In the genomic region with DNA sequence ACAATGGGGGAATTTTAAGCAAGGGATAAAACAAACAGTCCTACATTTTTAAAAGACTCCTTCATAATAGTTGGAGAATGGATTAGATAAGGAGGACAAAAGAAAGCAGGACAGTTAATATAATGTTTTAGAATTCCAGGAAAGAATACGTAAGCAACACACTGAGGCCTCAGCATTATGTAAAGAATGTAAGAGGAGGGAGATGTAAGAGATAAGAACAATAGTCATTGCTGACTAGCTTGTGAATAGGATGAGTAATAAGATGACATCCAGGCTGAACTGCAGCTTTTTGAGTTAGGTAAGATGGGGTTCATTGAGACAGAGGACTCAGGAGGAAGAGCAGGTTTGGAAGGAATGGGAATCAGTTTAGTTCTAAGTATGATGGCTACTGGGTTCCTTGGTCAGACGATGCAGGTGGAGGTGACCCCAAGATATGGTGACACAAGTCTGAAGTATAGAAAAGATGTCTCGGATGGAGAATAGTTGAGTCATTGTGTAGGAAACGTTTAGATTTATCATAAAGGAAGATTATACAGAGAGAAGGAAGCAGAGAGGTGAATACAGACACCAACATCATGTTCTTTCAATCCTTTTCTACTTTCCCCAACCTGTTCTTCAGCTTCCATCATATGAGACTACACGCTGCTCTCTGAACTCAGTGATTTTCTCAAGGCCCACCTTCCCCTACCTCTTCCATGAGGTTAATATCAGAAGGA, we compare ENCODE assay signal across 16 cellular contexts.
DNase-seq lines count a peak whose midpoint lies in the region; ATAC-seq, FAIRE-seq and TF ChIP-seq lines count a peak whose summit lies in the region.
"Had no signal": no experiment of that assay in that cellular context is flagged by ENCODE, and none has a peak within 500 bp of the region (broad histone marks: within the 10 kb centered on the region; RNA-seq: fewer than 3 reads in every experiment).

No MANE protein-coding gene starts in this region.

- no peak for ATAC-seq in stimulated activated naive B cell treated with anti-CD40 and anti-IgM and Interleukin-4, amounts not matched to agents 10 μg/mL and 1 μg/mL and 100 μg/mL, for 72 hours (replicated peaks)
- ATAC-seq: lower lobe of right lung; stimulated activated memory B cell treated with anti-CD40 and anti-IgM and Interleukin-4, amounts not matched to agents 10 μg/mL and 1 μg/mL and 100 μg/mL, for 72 hours had no signal

- H3K9me3 ChIP-seq in keratinocyte (ENCODE audit: control insufficient read depth, low read depth, low read length) = no peaks in the 10 kb centered on the region
- H3K9me3 ChIP-seq: lower lobe of right lung had no signal

- H3K4me2 ChIP-seq in keratinocyte (ENCODE audit: control insufficient read depth, extremely low read depth, insufficient read depth, low read depth, low read length) = peak overlapping the region; percentile 65
- H3K4me2 ChIP-seq: KMS-11 had no signal

- peak overlapping the region; percentile 48 for H3K27ac ChIP-seq in keratinocyte (ENCODE audit: control insufficient read depth, insufficient read depth, low read length)
- H3K27ac ChIP-seq: coronary artery, KMS-11, lower lobe of right lung had no signal

- H2AFZ ChIP-seq in keratinocyte (ENCODE audit: control insufficient read depth, low read length) = peak overlapping the region; percentile 40

- H3K79me2 ChIP-seq in keratinocyte (ENCODE audit: control insufficient read depth, insufficient read depth, low read length) = no peaks in the 10 kb centered on the region

- H3K27me3 Mint-ChIP-seq in stimulated activated naive B cell treated with anti-CD40 and anti-IgM and Interleukin-4, amounts not matched to agents 10 μg/mL and 1 μg/mL and 100 μg/mL, for 72 hours = no peaks in the 10 kb centered on the region
- H3K27me3 Mint-ChIP-seq: activated CD4-positive, alpha-beta memory T cell treated with anti-CD3 and anti-CD28 coated beads, Interleukin-2, amount 10 ng/mL, durations not matched to agents 7 days and 5 days; CD4-positive, CD25-positive, alpha-beta regulatory T cell; stimulated activated memory B cell treated with anti-CD40 and anti-IgM and Interleukin-4, amounts not matched to agents 10 μg/mL and 1 μg/mL and 100 μg/mL, for 72 hours had no signal

- H3K9me1 ChIP-seq in keratinocyte (ENCODE audit: control insufficient read depth, extremely low read depth, insufficient read depth, low read length) = no peaks in the 10 kb centered on the region

- no peaks in the 10 kb centered on the region for H4K20me1 ChIP-seq in keratinocyte (ENCODE audit: control insufficient read depth, extremely low read depth, insufficient read depth, low read length)

- peaks cover 15% of the 10 kb centered on the region for H3K4me1 ChIP-seq in keratinocyte (ENCODE audit: control insufficient read depth, extremely low read depth, insufficient read depth, low read length)
- H3K4me1 ChIP-seq: lower lobe of right lung had no signal

- DNase-seq in AG08395 (ENCODE audit: low spot score) (peak; percentile 70), HS-5 (ENCODE audit: low read depth) (peak; percentile 80), astrocyte of the hippocampus (ENCODE audit: low read depth, low spot score) (peak; percentile 40), keratinocyte (ENCODE audit: low read depth, low spot score) (peak; percentile 58), NCI-H2107 (lab: John Stamatoyannopoulos, UW) (no peak), Kasumi-1 (lab: John Stamatoyannopoulos, UW) (no peak), NCI-H2029 treated with DMSO at 0.1 percent for 48 hours (lab: John Stamatoyannopoulos, UW) (no peak)
- no peak for DNase-seq in stimulated activated naive B cell treated with anti-CD40 and anti-IgM and Interleukin-4, amounts not matched to agents 10 μg/mL and 1 μg/mL and 100 μg/mL, for 72 hours
- DNase-seq: activated CD4-positive, alpha-beta memory T cell treated with anti-CD3 and anti-CD28 coated beads, Interleukin-2, amount 10 ng/mL, durations not matched to agents 7 days and 5 days; activated naive CD4-positive, alpha-beta T cell treated with Interleukin-2 at 50 U/mL for 16 hours; CD4-positive, CD25-positive, alpha-beta regulatory T cell; lower lobe of right lung; stimulated activated CD4-positive, alpha-beta T cell treated with anti-CD3 and anti-CD28 coated beads, Interleukin-2, amount 100 ng/mL, for 24 hours had no signal

- H3K4me3 Mint-ChIP-seq in stimulated activated naive B cell treated with anti-CD40 and anti-IgM and Interleukin-4, amounts not matched to agents 10 μg/mL and 1 μg/mL and 100 μg/mL, for 72 hours = no peak overlapping the region
- H3K4me3 Mint-ChIP-seq: activated CD4-positive, alpha-beta memory T cell treated with anti-CD3 and anti-CD28 coated beads, Interleukin-2, amount 10 ng/mL, durations not matched to agents 7 days and 5 days; CD4-positive, CD25-positive, alpha-beta regulatory T cell; stimulated activated memory B cell treated with anti-CD40 and anti-IgM and Interleukin-4, amounts not matched to agents 10 μg/mL and 1 μg/mL and 100 μg/mL, for 72 hours had no signal

- no peak overlapping the region for H3K27ac Mint-ChIP-seq in stimulated activated naive B cell treated with anti-CD40 and anti-IgM and Interleukin-4, amounts not matched to agents 10 μg/mL and 1 μg/mL and 100 μg/mL, for 72 hours
- H3K27ac Mint-ChIP-seq: activated CD4-positive, alpha-beta memory T cell treated with anti-CD3 and anti-CD28 coated beads, Interleukin-2, amount 10 ng/mL, durations not matched to agents 7 days and 5 days; CD4-positive, CD25-positive, alpha-beta regulatory T cell; stimulated activated memory B cell treated with anti-CD40 and anti-IgM and Interleukin-4, amounts not matched to agents 10 μg/mL and 1 μg/mL and 100 μg/mL, for 72 hours had no signal

- no peak for TF ChIP-seq CTCF in keratinocyte (optimal IDR thresholded peaks at IDR 0.05 in 1 of 3, IDR thresholded peaks at IDR 0.05 in 1 of 3, conservative IDR thresholded peaks at IDR 0.05 in 1 of 3; ENCODE audit: extremely low read depth in 1 of 3, insufficient read depth in 2 of 3, low read length in 3 of 3)

- H3K4me1 Mint-ChIP-seq in stimulated activated naive B cell treated with anti-CD40 and anti-IgM and Interleukin-4, amounts not matched to agents 10 μg/mL and 1 μg/mL and 100 μg/mL, for 72 hours = peaks cover 2 to 9% of the 10 kb centered on the region in 2 donors
- H3K4me1 Mint-ChIP-seq: CD4-positive, CD25-positive, alpha-beta regulatory T cell; stimulated activated memory B cell treated with anti-CD40 and anti-IgM and Interleukin-4, amounts not matched to agents 10 μg/mL and 1 μg/mL and 100 μg/mL, for 72 hours had no signal

- H3K9me3 Mint-ChIP-seq in stimulated activated naive B cell treated with anti-CD40 and anti-IgM and Interleukin-4, amounts not matched to agents 10 μg/mL and 1 μg/mL and 100 μg/mL, for 72 hours = peaks cover 0 to 1% of the 10 kb centered on the region in 2 donors
- H3K9me3 Mint-ChIP-seq: activated CD4-positive, alpha-beta memory T cell treated with anti-CD3 and anti-CD28 coated beads, Interleukin-2, amount 10 ng/mL, durations not matched to agents 7 days and 5 days; stimulated activated memory B cell treated with anti-CD40 and anti-IgM and Interleukin-4, amounts not matched to agents 10 μg/mL and 1 μg/mL and 100 μg/mL, for 72 hours had no signal

- dilution Hi-C loops in keratinocyte (cut with MboI; ENCODE audit: extremely low pct_ligation_motif_present, low sequenced_read_pairs) = no loop called here

- no peak overlapping the region for H3K4me3 ChIP-seq in keratinocyte (ENCODE audit: control insufficient read depth in 2 of 3, extremely low read depth in 1 of 3, insufficient read depth in 2 of 3, low read depth in 1 of 3, low read length in 3 of 3)
- H3K4me3 ChIP-seq: coronary artery, lower lobe of right lung had no signal

- FAIRE-seq in keratinocyte (lab: Jason Lieb, UNC) = peak; percentile 86

- H3K36me3 Mint-ChIP-seq in stimulated activated naive B cell treated with anti-CD40 and anti-IgM and Interleukin-4, amounts not matched to agents 10 μg/mL and 1 μg/mL and 100 μg/mL, for 72 hours = peaks cover 15 to 21% of the 10 kb centered on the region in 2 donors

- H3K9ac ChIP-seq in keratinocyte (ENCODE audit: control insufficient read depth, extremely low read depth, insufficient read depth, low read length) = no peak overlapping the region
- H3K9ac ChIP-seq: KMS-11 had no signal

- H3K36me3 ChIP-seq in keratinocyte (ENCODE audit: control insufficient read depth in 2 of 2, extremely low read depth in 1 of 2, insufficient read depth in 2 of 2, low read length in 2 of 2) = no peaks in the 10 kb centered on the region

- H3K27me3 ChIP-seq in keratinocyte (ENCODE audit: control insufficient read depth, extremely low read depth, insufficient read depth, low read length) = no peaks in the 10 kb centered on the region

Comparison
In these comparisons a context has a peak if more than half of its experiments do, and no peak if none do; other contexts are left out.
1. DNase-seq: peak in AG08395 (single experiment), HS-5 (single experiment), astrocyte of the hippocampus (single experiment) and keratinocyte (single experiment); none in NCI-H2107 (single experiment), Kasumi-1 (0 of 2), NCI-H2029 treated with DMSO at 0.1 percent for 48 hours (single experiment) and stimulated activated naive B cell treated with anti-CD40 and anti-IgM and Interleukin-4, amounts not matched to agents 10 μg/mL and 1 μg/mL and 100 μg/mL, for 72 hours (single experiment).